ENCODE assay signal across 8 cellular contexts in genomic region chr2:8836979-8837794, GRCh38. TPM values are rescaled to one million over a fixed set of nuclear protein-coding genes. Genes with fewer than 3 reads are reported as not detected.
DNase-seq lines count a peak whose midpoint lies in the region; ATAC-seq and TF ChIP-seq lines count a peak whose summit lies in the region.

Gene KIDINS220, minus strand, starts transcription at chr2:8837613. Its CDS starts 10,520 bp downstream, at chr2:8827093.

- peak; percentile 90 for ATAC-seq in GM21717 (IDR thresholded peaks at IDR 0.05; ENCODE audit: unreplicated experiment)
- peak; percentile 99 for ATAC-seq in naive thymus-derived CD4-positive, alpha-beta T cell
- peak; percentile 96 to 97 for ATAC-seq in stimulated activated naive B cell treated with anti-CD40 and anti-IgM and Interleukin-4, amounts not matched to agents 10 μg/mL and 1 μg/mL and 100 μg/mL, for 72 hours (replicated peaks)

- peaks cover 4% of the 10 kb centered on the region for H4K20me1 ChIP-seq in fibroblast of lung (ENCODE audit: control insufficient read depth, extremely low read depth, insufficient read depth, low read length)

- peak within 1 kb of the TSS; percentile 83 for H3K4me2 ChIP-seq in fibroblast of lung (ENCODE audit: extremely low read depth, insufficient read depth, low read length)

- peaks cover 0 to 5% (median 0%) of the 10 kb centered on the region in 5 donors for H3K27me3 Mint-ChIP-seq in naive thymus-derived CD4-positive, alpha-beta T cell
- H3K27me3 Mint-ChIP-seq in stimulated activated naive B cell treated with anti-CD40 and anti-IgM and Interleukin-4, amounts not matched to agents 10 μg/mL and 1 μg/mL and 100 μg/mL, for 72 hours, result peaks cover 6 to 7% of the 10 kb centered on the region in 2 donors

- H3K36me3 ChIP-seq in fibroblast of lung (ENCODE audit: control insufficient read depth, insufficient read depth, low read length), result no peaks in the 10 kb centered on the region
- peaks cover 0 to 6% (median 0%) of the 10 kb centered on the region in 3 experiments for H3K36me3 ChIP-seq in naive thymus-derived CD4-positive, alpha-beta T cell (ENCODE audit: control insufficient read depth in 2 of 3, insufficient read depth in 3 of 3, low read length in 3 of 3)

- no peaks in the 10 kb centered on the region for H3K9me3 ChIP-seq in fibroblast of lung (ENCODE audit: control insufficient read depth, insufficient read depth, low read depth, low read length)
- H3K9me3 ChIP-seq in naive thymus-derived CD4-positive, alpha-beta T cell (ENCODE audit: control insufficient read depth in 2 of 3, low read length in 3 of 3), result no peaks in the 10 kb centered on the region

- H3K4me3 Mint-ChIP-seq in naive thymus-derived CD4-positive, alpha-beta T cell, result peak within 1 kb of the TSS; percentile 96 to 100 (median 99)
- H3K4me3 Mint-ChIP-seq in stimulated activated naive B cell treated with anti-CD40 and anti-IgM and Interleukin-4, amounts not matched to agents 10 μg/mL and 1 μg/mL and 100 μg/mL, for 72 hours, result peak within 1 kb of the TSS; percentile 94 to 100

- no peaks in the 10 kb centered on the region for H3K9me3 Mint-ChIP-seq in naive thymus-derived CD4-positive, alpha-beta T cell
- no peaks in the 10 kb centered on the region for H3K9me3 Mint-ChIP-seq in stimulated activated naive B cell treated with anti-CD40 and anti-IgM and Interleukin-4, amounts not matched to agents 10 μg/mL and 1 μg/mL and 100 μg/mL, for 72 hours

- CTCF ChIA-PET in naive thymus-derived CD4-positive, alpha-beta T cell (lab: Charles Lee), result no interaction called here

- peaks cover 0 to 7% (median 3%) of the 10 kb centered on the region in 5 donors for H3K36me3 Mint-ChIP-seq in naive thymus-derived CD4-positive, alpha-beta T cell
- H3K36me3 Mint-ChIP-seq in stimulated activated naive B cell treated with anti-CD40 and anti-IgM and Interleukin-4, amounts not matched to agents 10 μg/mL and 1 μg/mL and 100 μg/mL, for 72 hours, result peaks cover 9 to 10% of the 10 kb centered on the region in 2 donors

- peak; percentile 51 for DNase-seq in DMS79 (lab: John Stamatoyannopoulos, UW)
- peak; percentile 60 for DNase-seq in KBM-7
- DNase-seq in RKO (ENCODE audit: low spot score), result peak; percentile 75
- DNase-seq in activated T-helper 1 cell treated with anti-CD3 and anti-CD28 coated beads, Interleukin-2, amount 50 U/mL, for 16 hours (ENCODE audit: low read depth in 1 of 2, low spot score in 1 of 2), result peak; percentile 77 to 79
- peak; percentile 71 to 77 for DNase-seq in fibroblast of lung (ENCODE audit: low read depth in 2 of 2)
- DNase-seq in naive thymus-derived CD4-positive, alpha-beta T cell, result peak; percentile 71 to 87 (median 82)
- peak; percentile 71 for DNase-seq in stimulated activated naive B cell treated with anti-CD40 and anti-IgM and Interleukin-4, amounts not matched to agents 10 μg/mL and 1 μg/mL and 100 μg/mL, for 72 hours

- peak within 1 kb of the TSS; percentile 92 for H2AFZ ChIP-seq in fibroblast of lung (ENCODE audit: low read length)

- in situ Hi-C loops in KBM-7 (cut with MboI; ENCODE audit: low pct_unique_long_range_greater_than_20kb, low sequenced_read_pairs), result no loop called here

- intact Hi-C loops in naive thymus-derived CD4-positive, alpha-beta T cell (cut with micrococcal nuclease), result loop anchor here (1.0 to 5.0 kb wide), 10 partner anchors 154 to 1976 kb away; partner anchors contain the start of genes CPSF3 (in 2 of the 2), ID2 (in 2 of the 2), ITGB1BP1 (in 2 of the 2) and KLF11 (in 1 of the 2)

- no peak for TF ChIP-seq CTCF in fibroblast of lung (conservative IDR thresholded peaks at IDR 0.05 in 1 of 2, IDR thresholded peaks at IDR 0.05 in 1 of 2; ENCODE audit: low read depth in 1 of 2, low read length in 2 of 2)

- H3K4me1 Mint-ChIP-seq in naive thymus-derived CD4-positive, alpha-beta T cell, result peaks cover 26 to 59% (median 51%) of the 10 kb centered on the region in 7 donors
- peaks cover 22 to 36% of the 10 kb centered on the region in 2 donors for H3K4me1 Mint-ChIP-seq in stimulated activated naive B cell treated with anti-CD40 and anti-IgM and Interleukin-4, amounts not matched to agents 10 μg/mL and 1 μg/mL and 100 μg/mL, for 72 hours

- no peaks in the 10 kb centered on the region for H3K27me3 ChIP-seq in fibroblast of lung (ENCODE audit: control insufficient read depth, insufficient read depth, low read length)
- no peaks in the 10 kb centered on the region for H3K27me3 ChIP-seq in naive thymus-derived CD4-positive, alpha-beta T cell (ENCODE audit: control insufficient read depth in 2 of 2, insufficient read depth in 2 of 2, low read length in 2 of 2)

- no peaks in the 10 kb centered on the region for H3K4me1 ChIP-seq in fibroblast of lung (ENCODE audit: control insufficient read depth, extremely low read depth, insufficient read depth, low read length)
- H3K4me1 ChIP-seq in naive thymus-derived CD4-positive, alpha-beta T cell (ENCODE audit: control insufficient read depth in 2 of 2, insufficient read depth in 2 of 2, low read length in 2 of 2), result peaks cover 23 to 29% of the 10 kb centered on the region in 2 donors

- peak within 1 kb of the TSS; percentile 77 to 92 (median 86) for H3K4me3 ChIP-seq in fibroblast of lung (replicated peaks in 1 of 4; ENCODE audit: control extremely low read depth in 1 of 4, insufficient read depth in 1 of 4, low read depth in 3 of 4, low read length in 4 of 4)
- H3K4me3 ChIP-seq in naive thymus-derived CD4-positive, alpha-beta T cell (ENCODE audit: low read length), result peak within 1 kb of the TSS; percentile 69

- peak within 1 kb of the TSS; percentile 94 to 100 (median 98) for H3K27ac Mint-ChIP-seq in naive thymus-derived CD4-positive, alpha-beta T cell
- peak within 1 kb of the TSS; percentile 99 for H3K27ac Mint-ChIP-seq in stimulated activated naive B cell treated with anti-CD40 and anti-IgM and Interleukin-4, amounts not matched to agents 10 μg/mL and 1 μg/mL and 100 μg/mL, for 72 hours

- H3K9ac ChIP-seq in fibroblast of lung (ENCODE audit: insufficient read depth, low read length), result peak within 1 kb of the TSS; percentile 87

- H3K27ac ChIP-seq in fibroblast of lung (ENCODE audit: insufficient read depth, low read length), result peak within 1 kb of the TSS; percentile 50
- peak within 1 kb of the TSS; percentile 78 for H3K27ac ChIP-seq in naive thymus-derived CD4-positive, alpha-beta T cell (ENCODE audit: low read depth, low read length)

- H3K79me2 ChIP-seq in fibroblast of lung (ENCODE audit: control insufficient read depth, insufficient read depth, low read length), result peaks cover 46% of the 10 kb centered on the region

- POLR2A ChIA-PET in naive thymus-derived CD4-positive, alpha-beta T cell (lab: Charles Lee), result interaction anchor here (0.5 to 0.6 kb wide), 2 partner anchors 1625 to 1767 kb away, joined by 3 read pairs; no protein-coding TSS in a partner anchor

RNA-seq across cellular contexts. Expression of gene KIDINS220, which starts in this region (rescaled TPM):
- total RNA-seq in fibroblast of lung, result 91.7 and 110 TPM in 2 replicates
- polyA plus RNA-seq in fibroblast of lung, result 47.2 and 58.0 TPM in 2 replicates
- polyA plus RNA-seq in fibroblast of lung (2012), result 29.3 and 36.2 TPM in 2 replicates
- 66.8 and 96.7 TPM in 2 replicates for polyA minus RNA-seq in fibroblast of lung (ENCODE audit: low replicate concordance)
- total RNA-seq in naive thymus-derived CD4-positive, alpha-beta T cell, result 10 to 100 TPM; 34.5 to 54.3 (median 48.3) TPM
- 10 to 100 TPM; 23.8 to 30.7 TPM for polyA plus RNA-seq in naive thymus-derived CD4-positive, alpha-beta T cell

Comparison
In these comparisons a context has a peak if more than half of its experiments do, and no peak if none do; other contexts are left out.
1. Peak in every context shown above with its lines: DNase-seq, ATAC-seq, H3K4me3 ChIP-seq and H3K27ac ChIP-seq.